Comparison of ENCODE assay signal across 1 cellular context in genomic region chr12:69470189-69471094, GRCh38.
TF ChIP-seq lines count a peak whose summit lies in the region.

Gene FRS2, plus strand, starts transcription at chr12:69470388. Its CDS starts 98,643 bp downstream, at chr12:69569031.

TF ChIP-seq in SK-N-SH, 30 proteins besides CTCF, POLR2A, EP300 and RAD21 (continued from another document):
- TF ChIP-seq PBX3 (IDR thresholded peaks at IDR 0.05) (no peak), TCF12 (IDR thresholded peaks at IDR 0.05) (peak; percentile 28; the same call in 1 of the 2 replicates), NFIC (IDR thresholded peaks at IDR 0.05; ENCODE audit: borderline replicate concordance) (peak; percentile 74), FOXJ3 (CRISPR knock-in tag; IDR thresholded peaks at IDR 0.05) (0 out of 2 replicates have a peak, but pooled peaks have one; percentile 38), RFX5 (IDR thresholded peaks at IDR 0.05; ENCODE audit: low read length) (no peak), JUND (IDR thresholded peaks at IDR 0.05) (no peak), GABPA (IDR thresholded peaks at IDR 0.05; ENCODE audit: low read depth) (peak; percentile 96), NRF1 (IDR thresholded peaks at IDR 0.05; ENCODE audit: low read depth, low read length) (no peak), IRF3 (IDR thresholded peaks at IDR 0.05; ENCODE audit: low read depth, low read length) (no peak), FOXM1 (IDR thresholded peaks at IDR 0.05; ENCODE audit: low read depth) (no peak), FOSL2 (IDR thresholded peaks at IDR 0.05; ENCODE audit: borderline replicate concordance, low read depth) (no peak), TEAD4 (IDR thresholded peaks at IDR 0.05; ENCODE audit: borderline replicate concordance, insufficient read depth) (no peak; the same call in 1 of the 2 replicates), EZH2phosphoT487 (IDR thresholded peaks at IDR 0.05; ENCODE audit: borderline replicate concordance, low read depth) (no peak), MXI1 (IDR thresholded peaks at IDR 0.05; ENCODE audit: low read depth, low read length) (no peak; the same call in 1 of the 2 replicates), YY1 (IDR thresholded peaks at IDR 0.05; ENCODE audit: low read depth) (peak; percentile 25; the same call in 1 of the 2 replicates), SMC3 (IDR thresholded peaks at IDR 0.05; ENCODE audit: low read depth, low read length) (peak; percentile 44), USF2 (IDR thresholded peaks at IDR 0.05; ENCODE audit: borderline replicate concordance, low read depth, low read length) (no peak), GATA2 (CRISPR knock-in tag; IDR thresholded peaks at IDR 0.05) (no peak), RXRA (IDR thresholded peaks at IDR 0.05; ENCODE audit: borderline replicate concordance, low read depth) (no peak), ZBTB33 (IDR thresholded peaks at IDR 0.05; ENCODE audit: borderline replicate concordance, low read depth) (no peak)
TF ChIP-seq in SK-N-SH: peak in this region for 12.
